Comparison of ENCODE assay signal across 8 cellular contexts in genomic region chr2:42048318-42049251, GRCh38. TPM values are rescaled to one million over a fixed set of nuclear protein-coding genes. Genes with fewer than 3 reads are reported as not detected.
DNase-seq lines count a peak whose midpoint lies in the region; ATAC-seq and TF ChIP-seq lines count a peak whose summit lies in the region.

No MANE protein-coding gene starts in this region.

- no peaks in the 10 kb centered on the region for H3K9me3 Mint-ChIP-seq in activated CD4-positive, alpha-beta T cell treated with anti-CD3 and anti-CD28 coated beads, Interleukin-2, amount 10 ng/mL, durations not matched to agents 24 days and 14 days
- no peaks in the 10 kb centered on the region for H3K9me3 Mint-ChIP-seq in osteocyte (ENCODE audit: unreplicated experiment)

- no peak for TF ChIP-seq CTCF in fibroblast of the aortic adventitia (IDR thresholded peaks at IDR 0.05; ENCODE audit: insufficient read depth, low read length)
- TF ChIP-seq CTCF in osteocyte (IDR thresholded peaks at IDR 0.05) = no peak

- DNase-seq in activated CD4-positive, alpha-beta T cell treated with anti-CD3 and anti-CD28 coated beads, Interleukin-2, amount 10 ng/mL, durations not matched to agents 24 days and 14 days = no peak
- no peak for DNase-seq in activated CD4-positive, alpha-beta T cell treated with anti-CD3 and anti-CD28 coated beads, Interleukin-2, amount 50 U/mL, for 1 hour
- DNase-seq in fibroblast of the aortic adventitia (ENCODE audit: low read depth) (peak; percentile 88), osteocyte (ENCODE audit: extremely low spot score, unreplicated experiment) (no peak), SIG-M5 treated with dmso at 0.1 percent for 504 hours (lab: John Stamatoyannopoulos, UW; ENCODE audit: unreplicated experiment) (no peak), NCI-H2171 treated with DMSO at 0.1 percent for 48 hours (lab: John Stamatoyannopoulos, UW) (no peak)

- H3K27ac Mint-ChIP-seq in activated CD4-positive, alpha-beta T cell treated with anti-CD3 and anti-CD28 coated beads, Interleukin-2, amount 10 ng/mL, durations not matched to agents 24 days and 14 days = no peak overlapping the region
- H3K27ac Mint-ChIP-seq in osteocyte (ENCODE audit: unreplicated experiment) = peak overlapping the region; percentile 27

- no peaks in the 10 kb centered on the region for H3K36me3 Mint-ChIP-seq in activated CD4-positive, alpha-beta T cell treated with anti-CD3 and anti-CD28 coated beads, Interleukin-2, amount 10 ng/mL, durations not matched to agents 24 days and 14 days (ENCODE audit: low read depth)
- H3K36me3 Mint-ChIP-seq in osteocyte (ENCODE audit: unreplicated experiment) = peaks cover 2% of the 10 kb centered on the region

- H3K4me3 Mint-ChIP-seq in activated CD4-positive, alpha-beta T cell treated with anti-CD3 and anti-CD28 coated beads, Interleukin-2, amount 10 ng/mL, durations not matched to agents 24 days and 14 days = peak overlapping the region; percentile 47
- H3K4me3 Mint-ChIP-seq in osteocyte (ENCODE audit: unreplicated experiment) = peak overlapping the region; percentile 84

- peaks cover 55% of the 10 kb centered on the region for H3K27me3 Mint-ChIP-seq in activated CD4-positive, alpha-beta T cell treated with anti-CD3 and anti-CD28 coated beads, Interleukin-2, amount 10 ng/mL, durations not matched to agents 24 days and 14 days
- H3K27me3 Mint-ChIP-seq in osteocyte (ENCODE audit: unreplicated experiment) = no peaks in the 10 kb centered on the region

- intact Hi-C loops in activated CD4-positive, alpha-beta T cell treated with anti-CD3 and anti-CD28 coated beads, Interleukin-2, amount 10 ng/mL, durations not matched to agents 24 days and 14 days (cut with micrococcal nuclease) = no loop called here

- peaks cover 3% of the 10 kb centered on the region for H3K4me1 Mint-ChIP-seq in activated CD4-positive, alpha-beta T cell treated with anti-CD3 and anti-CD28 coated beads, Interleukin-2, amount 10 ng/mL, durations not matched to agents 24 days and 14 days
- H3K4me1 Mint-ChIP-seq in osteocyte (ENCODE audit: unreplicated experiment) = peaks cover 51% of the 10 kb centered on the region

- H3K4me3 ChIP-seq in fibroblast of the aortic adventitia (ENCODE audit: low read depth, low read length) = peak overlapping the region; percentile 93

- ATAC-seq in SK-N-SH treated with all-trans-retinoic acid at 6 μM for 48 hours (peak; percentile 15), HG03469 (IDR thresholded peaks at IDR 0.05; ENCODE audit: unreplicated experiment) (no peak)

TF ChIP-seq in SK-N-SH treated with all-trans-retinoic acid at 6 μM for 48 hours, 23 proteins besides CTCF, POLR2A, EP300 and RAD21:
- TF ChIP-seq ISL1 (CRISPR knock-in tag; IDR thresholded peaks at IDR 0.05) (no peak), PATZ1 (CRISPR knock-in tag; IDR thresholded peaks at IDR 0.05; ENCODE audit: borderline replicate concordance) (no peak), ZNF70 (CRISPR knock-in tag; IDR thresholded peaks at IDR 0.05) (no peak), GLIS3 (CRISPR knock-in tag; IDR thresholded peaks at IDR 0.05) (no peak), OSR1 (CRISPR knock-in tag; IDR thresholded peaks at IDR 0.05) (no peak), ZNF565 (CRISPR knock-in tag; conservative IDR thresholded peaks at IDR 0.05; ENCODE audit: low read depth) (no peak), TOX (CRISPR knock-in tag; IDR thresholded peaks at IDR 0.05; ENCODE audit: borderline replicate concordance) (no peak), CSDC2 (CRISPR knock-in tag; IDR thresholded peaks at IDR 0.05) (no peak), CREB5 (CRISPR knock-in tag; IDR thresholded peaks at IDR 0.05; ENCODE audit: low read depth) (no peak), ARNTL (CRISPR knock-in tag; IDR thresholded peaks at IDR 0.05; ENCODE audit: borderline replicate concordance, low read depth) (no peak), POU6F1 (CRISPR knock-in tag; IDR thresholded peaks at IDR 0.05; ENCODE audit: borderline replicate concordance, low read depth) (no peak), ESRRG (CRISPR knock-in tag; IDR thresholded peaks at IDR 0.05) (no peak), TCF4 (CRISPR knock-in tag; IDR thresholded peaks at IDR 0.05; ENCODE audit: borderline replicate concordance) (no peak), RARB (CRISPR knock-in tag; IDR thresholded peaks at IDR 0.05) (no peak), ZNF8 (CRISPR knock-in tag; IDR thresholded peaks at IDR 0.05) (no peak), ZC3H10 (CRISPR knock-in tag; IDR thresholded peaks at IDR 0.05) (no peak), BACH2 (CRISPR knock-in tag; IDR thresholded peaks at IDR 0.05; ENCODE audit: borderline replicate concordance) (no peak), TSHZ2 (CRISPR knock-in tag; IDR thresholded peaks at IDR 0.05) (no peak), ZFP30 (CRISPR knock-in tag; IDR thresholded peaks at IDR 0.05) (no peak)

RNA-seq across cellular contexts. Expression of gene PKDCC, which starts 0.8 kb away (rescaled TPM):
- not detected in 2 replicates for total RNA-seq in activated CD4-positive, alpha-beta T cell treated with anti-CD3 and anti-CD28 coated beads, Interleukin-2, amount 10 ng/mL, durations not matched to agents 24 days and 14 days
- 19.7 and 57.8 TPM in 2 replicates for total RNA-seq in fibroblast of the aortic adventitia (ENCODE audit: low replicate concordance)
- total RNA-seq in osteocyte = 37.1 and 42.2 TPM in 2 replicates

Comparison
In these comparisons a context has a peak if more than half of its experiments do, and no peak if none do; other contexts are left out.
1. RNA of gene PKDCC, which starts 0.8 kb away (total RNA-seq): 37.1 to 42.2 TPM in osteocyte and 19.7 to 57.8 TPM in fibroblast of the aortic adventitia; not detected in activated CD4-positive, alpha-beta T cell treated with anti-CD3 and anti-CD28 coated beads, Interleukin-2, amount 10 ng/mL, durations not matched to agents 24 days and 14 days; every median in the first group is over 10 times any median in the second.